13 cellular contexts compared by ENCODE assay signal in genomic region chr6:167731216-167731615, GRCh38.
DNase-seq lines count a peak whose midpoint lies in the region; ATAC-seq and TF ChIP-seq lines count a peak whose summit lies in the region.
"Had no signal": no experiment of that assay in that cellular context is flagged by ENCODE, and none has a peak within 500 bp of the region (broad histone marks: within the 10 kb centered on the region; RNA-seq: fewer than 3 reads in every experiment).

No MANE protein-coding gene starts in this region.

- peak; percentile 66 for DNase-seq in cardiac septum (ENCODE audit: low spot score)
- DNase-seq in Right ventricle myocardium superior = no peak
- peak; percentile 19 for DNase-seq in islet precursor cell
- peak; percentile 55 for DNase-seq in sigmoid colon
- peak; percentile 28 for DNase-seq in ureter (ENCODE audit: low spot score)
- DNase-seq in activated naive CD4-positive, alpha-beta T cell treated with Interleukin-2 at 50 U/mL for 16 hours = no peak
- no peak for DNase-seq in activated naive CD4-positive, alpha-beta T cell treated with anti-CD3 and anti-CD28 coated beads for 36 hours
- DNase-seq in NK-92 (lab: John Stamatoyannopoulos, UW; ENCODE audit: unreplicated experiment) = no peak
- DNase-seq: 8988T; AML-193; Calu3; CD4-positive, alpha-beta T cell; DMS 273 treated with DMSO at 0.1 percent for 48 hours had no signal

- ATAC-seq in Right ventricle myocardium superior (ENCODE audit: poor library complexity) = no peak

- 92 to 94% methylated on average over 19 of the region's 19 CpGs for WGBS in sigmoid colon, 2 donors

- H3K36me3 Mint-ChIP-seq in activated naive CD4-positive, alpha-beta T cell treated with anti-CD3 and anti-CD28 coated beads for 36 hours (ENCODE audit: low read depth) = no peaks in the 10 kb centered on the region

- H3K4me1 Mint-ChIP-seq in activated naive CD4-positive, alpha-beta T cell treated with anti-CD3 and anti-CD28 coated beads for 36 hours (ENCODE audit: low read depth) = no peaks in the 10 kb centered on the region

- H3K4me3 Mint-ChIP-seq in activated naive CD4-positive, alpha-beta T cell treated with anti-CD3 and anti-CD28 coated beads for 36 hours = no peak overlapping the region
- H3K4me3 Mint-ChIP-seq: CD4-positive, alpha-beta T cell had no signal

- no peak overlapping the region for H3K27ac ChIP-seq in sigmoid colon

- no peak for TF ChIP-seq POLR2A in sigmoid colon (IDR thresholded peaks at IDR 0.05)

- H3K27me3 ChIP-seq in sigmoid colon = no peaks in the 10 kb centered on the region

- H3K36me3 ChIP-seq in sigmoid colon = no peaks in the 10 kb centered on the region

- peaks cover 3% of the 10 kb centered on the region for H3K9me3 Mint-ChIP-seq in activated naive CD4-positive, alpha-beta T cell treated with anti-CD3 and anti-CD28 coated beads for 36 hours

- intact Hi-C loops in cardiac septum (cut with DNase I) (no loop called here), Right ventricle myocardium superior (cut with DNase I) (no loop called here), sigmoid colon (cut with DNase I) (no loop called here)
- intact Hi-C loops in activated naive CD4-positive, alpha-beta T cell treated with anti-CD3 and anti-CD28 coated beads for 36 hours (cut with micrococcal nuclease) = no loop called here

- H3K4me1 ChIP-seq in sigmoid colon = peaks cover 0 to 13% (median 3%) of the 10 kb centered on the region in 4 donors

- no peak for TF ChIP-seq CTCF in sigmoid colon (IDR thresholded peaks at IDR 0.05)

- H3K4me3 ChIP-seq in sigmoid colon = no peak overlapping the region

- CTCF ChIA-PET in activated naive CD4-positive, alpha-beta T cell treated with anti-CD3 and anti-CD28 coated beads for 36 hours (lab: Charles Lee) = no interaction called here

- TF ChIP-seq EP300 in sigmoid colon (IDR thresholded peaks at IDR 0.05) = no peak

- no peaks in the 10 kb centered on the region for H3K9me3 ChIP-seq in sigmoid colon

- no peak overlapping the region for H3K27ac Mint-ChIP-seq in activated naive CD4-positive, alpha-beta T cell treated with anti-CD3 and anti-CD28 coated beads for 36 hours
- H3K27ac Mint-ChIP-seq: CD4-positive, alpha-beta T cell had no signal

- peaks cover 17% of the 10 kb centered on the region for H3K27me3 Mint-ChIP-seq in activated naive CD4-positive, alpha-beta T cell treated with anti-CD3 and anti-CD28 coated beads for 36 hours (ENCODE audit: low read depth)

Comparison
In these comparisons a context has a peak if more than half of its experiments do, and no peak if none do; other contexts are left out.
1. DNase-seq: peak in cardiac septum (single experiment), islet precursor cell (single experiment), sigmoid colon (single experiment) and ureter (single experiment); none in Right ventricle myocardium superior (single experiment), activated naive CD4-positive, alpha-beta T cell treated with Interleukin-2 at 50 U/mL for 16 hours (single experiment), activated naive CD4-positive, alpha-beta T cell treated with anti-CD3 and anti-CD28 coated beads for 36 hours (single experiment) and NK-92 (single experiment).